In genomic region chr7:155808551-155809331, GRCh38 we compare ENCODE assay signal across 10 cellular contexts. TPM values are rescaled to one million over a fixed set of nuclear protein-coding genes. Genes with fewer than 3 reads are reported as not detected.
DNase-seq lines count a peak whose midpoint lies in the region; ATAC-seq, FAIRE-seq and TF ChIP-seq lines count a peak whose summit lies in the region.
"Had no signal": no experiment of that assay in that cellular context is flagged by ENCODE, and none has a peak within 500 bp of the region (broad histone marks: within the 10 kb centered on the region; RNA-seq: fewer than 3 reads in every experiment).

No MANE protein-coding gene starts in this region.

- H3K4me2 ChIP-seq in astrocyte (ENCODE audit: low read length), result peak overlapping the region; percentile 67

- H3K4me1 ChIP-seq in left ventricle myocardium inferior (peaks cover 65% of the 10 kb centered on the region), right atrium auricular region (peaks cover 0 to 63% of the 10 kb centered on the region in 2 donors), astrocyte (ENCODE audit: insufficient read depth, low read length) (peaks cover 22% of the 10 kb centered on the region), lung (ENCODE audit: control insufficient read depth in 2 of 2, insufficient read depth in 2 of 2, low read length in 2 of 2) (peaks cover 4 to 41% of the 10 kb centered on the region in 2 donors)

- H3K79me2 ChIP-seq in astrocyte (ENCODE audit: insufficient read depth, low read length), result no peaks in the 10 kb centered on the region

- H3K9me3 Mint-ChIP-seq in astrocyte (ENCODE audit: unreplicated experiment), result peaks cover 3% of the 10 kb centered on the region
- H3K9me3 Mint-ChIP-seq: HFFc6 had no signal

- H3K4me1 Mint-ChIP-seq in astrocyte (ENCODE audit: low read depth, unreplicated experiment), result peaks cover 11% of the 10 kb centered on the region

- no peak for ATAC-seq in lung (ENCODE audit: insufficient read depth, low FRiP score)

- H3K27me3 ChIP-seq in left ventricle myocardium inferior (ENCODE audit: low read depth) (peaks cover 100% of the 10 kb centered on the region), right atrium auricular region (peaks cover 15 to 55% of the 10 kb centered on the region in 2 donors), astrocyte (ENCODE audit: insufficient read depth, low read length) (peaks cover 64% of the 10 kb centered on the region), lung (ENCODE audit: control insufficient read depth, insufficient read depth) (no peaks in the 10 kb centered on the region)

- H3K27ac ChIP-seq in left ventricle myocardium inferior (replicated peaks), result no peak overlapping the region
- no peak overlapping the region for H3K27ac ChIP-seq in right atrium auricular region
- no peak overlapping the region for H3K27ac ChIP-seq in astrocyte (ENCODE audit: low read depth, low read length)
- peak overlapping the region in 1 of 2 donors; percentile 91 for H3K27ac ChIP-seq in lung (ENCODE audit: low read depth in 1 of 2, low read length in 1 of 2)

- DNase-seq in left ventricle myocardium inferior, result no peak
- no peak for DNase-seq in right atrium auricular region (ENCODE audit: low spot score)
- no peak for DNase-seq in astrocyte (ENCODE audit: low read depth)
- no peak for DNase-seq in lung (ENCODE audit: low spot score)
- no peak for DNase-seq in urothelium cell line (ENCODE audit: low spot score)
- no peak for DNase-seq in AML-193 (lab: John Stamatoyannopoulos, UW)
- DNase-seq in dermis blood vessel endothelial cell, result no peak
- no peak for DNase-seq in CD1c-positive myeloid dendritic cell (ENCODE audit: extremely low spot score)
- DNase-seq: HFFc6, NCI-H2029 had no signal

- no peaks in the 10 kb centered on the region for H3K36me3 Mint-ChIP-seq in astrocyte (ENCODE audit: low read depth, unreplicated experiment)

- H3K27me3 Mint-ChIP-seq in astrocyte (ENCODE audit: low read depth, unreplicated experiment), result peaks cover 54% of the 10 kb centered on the region

- H4K20me1 ChIP-seq in astrocyte (ENCODE audit: insufficient read depth, low read length), result peaks cover 11% of the 10 kb centered on the region

- WGBS in lung, 2 donors, result 1% methylated on average over 61 to 63 of the region's 63 CpGs

- no peak for TF ChIP-seq CTCF in left ventricle myocardium inferior (IDR thresholded peaks at IDR 0.05; ENCODE audit: borderline replicate concordance)
- TF ChIP-seq CTCF in right atrium auricular region (IDR thresholded peaks at IDR 0.05), result no peak
- no peak for TF ChIP-seq CTCF in astrocyte (IDR thresholded peaks at IDR 0.05; ENCODE audit: insufficient read depth, low read depth, low read length)
- no peak for TF ChIP-seq CTCF in lung (IDR thresholded peaks at IDR 0.05; ENCODE audit: control extremely low read depth, extremely low read depth)

- intact Hi-C loops in left ventricle myocardium inferior (cut with micrococcal nuclease), result loop anchor here (10.0 kb wide), 1 partner anchor 666 kb away; no protein-coding TSS in a partner anchor

- no peaks in the 10 kb centered on the region for H3K36me3 ChIP-seq in left ventricle myocardium inferior
- no peaks in the 10 kb centered on the region for H3K36me3 ChIP-seq in right atrium auricular region
- no peaks in the 10 kb centered on the region for H3K36me3 ChIP-seq in astrocyte (ENCODE audit: insufficient read depth, low read length)
- H3K36me3 ChIP-seq in lung (ENCODE audit: control insufficient read depth in 2 of 2, insufficient read depth in 2 of 2, low read length in 2 of 2), result no peaks in the 10 kb centered on the region

- H2AFZ ChIP-seq in astrocyte (ENCODE audit: low read depth, low read length), result peak overlapping the region; percentile 52

- no peak overlapping the region for H3K9ac ChIP-seq in astrocyte (ENCODE audit: low read length)

- H3K27ac Mint-ChIP-seq in astrocyte (ENCODE audit: unreplicated experiment), result peak overlapping the region; percentile 47
- H3K27ac Mint-ChIP-seq: HFFc6 had no signal

- H3K4me3 ChIP-seq in left ventricle myocardium inferior (peak overlapping the region; percentile 55), right atrium auricular region (peak overlapping the region in 1 of 2 donors; percentile 27), astrocyte (ENCODE audit: insufficient read depth, low read depth, low read length) (no peak overlapping the region), lung (peak overlapping the region; percentile 37)

- H3K9me3 ChIP-seq in left ventricle myocardium inferior (replicated peaks) (no peaks in the 10 kb centered on the region), right atrium auricular region (no peaks in the 10 kb centered on the region), astrocyte (ENCODE audit: insufficient read depth, low read depth, low read length) (no peaks in the 10 kb centered on the region), lung (ENCODE audit: control insufficient read depth in 2 of 2, insufficient read depth in 1 of 2, low read length in 1 of 2) (no peaks in the 10 kb centered on the region)

- H3K4me3 Mint-ChIP-seq in astrocyte (ENCODE audit: unreplicated experiment), result peak overlapping the region; percentile 82
- H3K4me3 Mint-ChIP-seq: HFFc6 had no signal

- FAIRE-seq in astrocyte (lab: Jason Lieb, UNC) (no peak), urothelium cell line (lab: Jason Lieb, UNC) (no peak)

RNA-seq across cellular contexts. Expression of gene SHH, which starts 3.5 kb away (rescaled TPM):
- not detected for total RNA-seq in left ventricle myocardium inferior
- total RNA-seq in right atrium auricular region, result not detected
- 0.16 and 0.79 TPM in 2 replicates for total RNA-seq in astrocyte
- 1 to 10 TPM; 4.1 to 9.3 TPM for total RNA-seq in lung
- polyA plus RNA-seq in lung, result 1 to 10 TPM; 1.5 to 4.7 TPM
- 0.05 TPM in 1 of 2 replicates, not detected in the other for total RNA-seq in dermis blood vessel endothelial cell
- total RNA-seq: HFFc6 had no signal
